Comparison of ENCODE assay signal across 24 cellular contexts in genomic region chr7:105703207-105703930, GRCh38.
DNase-seq lines count a peak whose midpoint lies in the region; ATAC-seq and TF ChIP-seq lines count a peak whose summit lies in the region.
"Had no signal": no experiment of that assay in that cellular context is flagged by ENCODE, and none has a peak within 500 bp of the region (broad histone marks: within the 10 kb centered on the region; RNA-seq: fewer than 3 reads in every experiment).

No MANE protein-coding gene starts in this region.

- no peaks in the 10 kb centered on the region for H3K27me3 Mint-ChIP-seq in type B pancreatic cell

- ATAC-seq in left ventricle myocardium superior: no peak
- ATAC-seq in HG02571 (IDR thresholded peaks at IDR 0.05; ENCODE audit: unreplicated experiment): no peak
- ATAC-seq: K562 had no signal

- no peak overlapping the region for H3K4me3 ChIP-seq in mesendoderm (ENCODE audit: low read length)
- H3K4me3 ChIP-seq: K562, SJSA1 had no signal

- H3K4ac ChIP-seq in mesendoderm (ENCODE audit: low read depth, low read length): peak overlapping the region; percentile 97

- no peak overlapping the region for H2BK15ac ChIP-seq in mesendoderm (replicated peaks; ENCODE audit: low read depth)

- no peak overlapping the region for H3K9ac ChIP-seq in mesendoderm (ENCODE audit: low read length)

- no peaks in the 10 kb centered on the region for H3K79me2 ChIP-seq in mesendoderm (ENCODE audit: control insufficient read depth, insufficient read depth, low read length)

- H2BK120ac ChIP-seq in mesendoderm (ENCODE audit: low read depth, low read length): no peak overlapping the region

- peaks cover 6% of the 10 kb centered on the region for H3K36me3 Mint-ChIP-seq in type B pancreatic cell

- no peaks in the 10 kb centered on the region for H3K79me1 ChIP-seq in mesendoderm (ENCODE audit: low read length)

- H3K18ac ChIP-seq in mesendoderm (ENCODE audit: low read length): peak overlapping the region; percentile 73

- H3K23ac ChIP-seq in mesendoderm (ENCODE audit: low read length): no peak overlapping the region

- H3K36me3 ChIP-seq in mesendoderm (ENCODE audit: control insufficient read depth, insufficient read depth, low read length): no peaks in the 10 kb centered on the region
- H3K36me3 ChIP-seq: SJSA1 had no signal

- peaks cover 14% of the 10 kb centered on the region for H3K4me1 ChIP-seq in mesendoderm (ENCODE audit: control insufficient read depth, low read depth, low read length)
- H3K4me1 ChIP-seq: SJSA1 had no signal

- intact Hi-C loops in cardiac septum (cut with DNase I): no loop called here
- intact Hi-C loops in left ventricle myocardium superior (cut with micrococcal nuclease): no loop called here

- no peak for TF ChIP-seq CTCF in type B pancreatic cell (conservative IDR thresholded peaks at IDR 0.05)

- H3K27ac ChIP-seq in mesendoderm (ENCODE audit: low read depth, low read length): no peak overlapping the region
- H3K27ac ChIP-seq: 22Rv1, SJSA1 had no signal

- no peaks in the 10 kb centered on the region for H3K9me3 Mint-ChIP-seq in type B pancreatic cell

- no peak overlapping the region for H3K4me2 ChIP-seq in mesendoderm (ENCODE audit: low read length)

- peak overlapping the region; percentile 93 for H2AK5ac ChIP-seq in mesendoderm (ENCODE audit: low read length)

- H3K4me3 Mint-ChIP-seq in type B pancreatic cell: no peak overlapping the region

- H3K27ac Mint-ChIP-seq in type B pancreatic cell: peak overlapping the region; percentile 18

- peak overlapping the region; percentile 22 for H2BK5ac ChIP-seq in mesendoderm (ENCODE audit: low read length)

- DNase-seq in cardiac septum (ENCODE audit: low spot score) (peak; percentile 24), left ventricle myocardium superior (no peak), islet precursor cell (peak; percentile 69), mesendoderm (no peak), type B pancreatic cell (ENCODE audit: extremely low spot score, unreplicated experiment) (no peak), T-helper 1 cell (no peak), HCEC 1CT (no peak)
- DNase-seq: ACHN; Calu3; DND-41; MV-4-11; NCI-H1105; NCI-H1436 treated with DMSO at 0.1 percent for 48 hours; NCI-H187 treated with DMSO at 0.1 percent for 48 hours; NCI-H446 treated with DMSO at 0.1 percent for 48 hours; NCI-H526; NCI-H82; NK-92 treated with Interleukin-12 subunit alpha and Interleukin-12 subunit beta, amount 100 ng/mL, for 24 hours; Right ventricle myocardium superior; RPMI8226 had no signal

- no peaks in the 10 kb centered on the region for H3K27me3 ChIP-seq in mesendoderm (ENCODE audit: insufficient read depth, low read length, poor library complexity)
- H3K27me3 ChIP-seq: SJSA1 had no signal

- peak overlapping the region; percentile 67 for H3K56ac ChIP-seq in mesendoderm (ENCODE audit: low read length)

- no CpG with 5 or more reads among the region's 10 CpGs for WGBS in mesendoderm (ENCODE audit: extremely low coverage, insufficient coverage, low lambda C conversion rate)

- no peak overlapping the region for H4K5ac ChIP-seq in mesendoderm (ENCODE audit: low read length)

- no peak overlapping the region for H4K8ac ChIP-seq in mesendoderm (ENCODE audit: low read depth, low read length)

- H3K4me1 Mint-ChIP-seq in type B pancreatic cell (ENCODE audit: unreplicated experiment): no peaks in the 10 kb centered on the region

Comparison
In these comparisons a context has a peak if more than half of its experiments do, and no peak if none do; other contexts are left out.
1. DNase-seq: peak in cardiac septum (single experiment) and islet precursor cell (single experiment); none in left ventricle myocardium superior (single experiment), mesendoderm (single experiment), type B pancreatic cell (single experiment), T-helper 1 cell (0 of 5) and HCEC 1CT (single experiment).